21 cellular contexts compared by ENCODE assay signal in genomic region chr1:183291216-183291762, GRCh38.
DNase-seq lines count a peak whose midpoint lies in the region; ATAC-seq and TF ChIP-seq lines count a peak whose summit lies in the region.
"Had no signal": no experiment of that assay in that cellular context is flagged by ENCODE, and none has a peak within 500 bp of the region (broad histone marks: within the 10 kb centered on the region; RNA-seq: fewer than 3 reads in every experiment).

No MANE protein-coding gene starts in this region.

- intact Hi-C loops in esophagus muscularis mucosa (cut with DNase I): no loop called here

- peaks cover 6% of the 10 kb centered on the region for H3K4me1 ChIP-seq in ACC112 (ENCODE audit: control insufficient read depth, insufficient read depth, low read length, unreplicated experiment)
- peaks cover 30% of the 10 kb centered on the region for H3K4me1 ChIP-seq in HUES48 (ENCODE audit: control insufficient read depth, insufficient read depth, low read length)
- H3K4me1 ChIP-seq in esophagus muscularis mucosa: peaks cover 31 to 41% (median 33%) of the 10 kb centered on the region in 4 donors
- peaks cover 29% of the 10 kb centered on the region for H3K4me1 ChIP-seq in rectal smooth muscle tissue (ENCODE audit: control insufficient read depth, insufficient read depth, low read length)
- H3K4me1 ChIP-seq: spleen had no signal

- 85% methylated on average over 4 of the region's 5 CpGs for WGBS in esophagus muscularis mucosa

- no peak for ATAC-seq in HG03469 (IDR thresholded peaks at IDR 0.05; ENCODE audit: unreplicated experiment)
- ATAC-seq in HG03342 (IDR thresholded peaks at IDR 0.05; ENCODE audit: unreplicated experiment): no peak
- ATAC-seq: left ventricle myocardium superior, psoas muscle had no signal

- no peaks in the 10 kb centered on the region for H3K27me3 ChIP-seq in ACC112 (ENCODE audit: insufficient read depth, low read length)
- H3K27me3 ChIP-seq in HUES48 (ENCODE audit: control insufficient read depth, insufficient read depth, low read length): no peaks in the 10 kb centered on the region
- no peaks in the 10 kb centered on the region for H3K27me3 ChIP-seq in esophagus muscularis mucosa
- no peaks in the 10 kb centered on the region for H3K27me3 ChIP-seq in rectal smooth muscle tissue (ENCODE audit: control insufficient read depth, insufficient read depth, low read length)
- H3K27me3 ChIP-seq: brain microvascular endothelial cell, spleen had no signal

- TF ChIP-seq CTCF in esophagus muscularis mucosa (IDR thresholded peaks at IDR 0.05): no peak

- peak overlapping the region; percentile 1 for H2AFZ ChIP-seq in ACC112 (ENCODE audit: low read length, unreplicated experiment)

- H3K9me3 ChIP-seq in HUES48 (ENCODE audit: control insufficient read depth, insufficient read depth, low read length) (no peaks in the 10 kb centered on the region), esophagus muscularis mucosa (no peaks in the 10 kb centered on the region)
- H3K9me3 ChIP-seq: psoas muscle, spleen had no signal

- TF ChIP-seq EP300 in esophagus muscularis mucosa (IDR thresholded peaks at IDR 0.05): no peak

- H3K36me3 ChIP-seq in ACC112 (ENCODE audit: insufficient read depth, low read length) (no peaks in the 10 kb centered on the region), HUES48 (ENCODE audit: control insufficient read depth, insufficient read depth, low read length) (no peaks in the 10 kb centered on the region), esophagus muscularis mucosa (no peaks in the 10 kb centered on the region), rectal smooth muscle tissue (ENCODE audit: control insufficient read depth, insufficient read depth, low read length) (no peaks in the 10 kb centered on the region)
- H3K36me3 ChIP-seq: brain microvascular endothelial cell, spleen, WERI-Rb-1 had no signal

- H3K79me2 ChIP-seq in ACC112 (ENCODE audit: control insufficient read depth, insufficient read depth, low read length, unreplicated experiment): no peaks in the 10 kb centered on the region

- DNase-seq in esophagus muscularis mucosa (ENCODE audit: extremely low spot score): no peak
- no peak for DNase-seq in HPDE6-E6E7 (ENCODE audit: extremely low spot score)
- no peak for DNase-seq in NOMO-1 treated with DMSO at 0.1 percent for 48 hours (lab: John Stamatoyannopoulos, UW; ENCODE audit: unreplicated experiment)
- DNase-seq: activated CD4-positive, alpha-beta T cell treated with anti-CD3 and anti-CD28 coated beads, Interleukin-2, amount 50 U/mL, for 1 hour; glutamatergic neuron; KBM-7; left ventricle myocardium superior; NCI-H1694 treated with DMSO at 0.1 percent for 48 hours; psoas muscle; spleen; stimulated activated CD4-positive, alpha-beta T cell treated with anti-CD3 and anti-CD28 coated beads, Interleukin-4, amount 100 ng/mL, for 1 hour; stimulated activated naive CD4-positive, alpha-beta T cell treated with Interleukin-2 at 50 U/mL for 16 hours; WERI-Rb-1 had no signal

- TF ChIP-seq POLR2A in esophagus muscularis mucosa (IDR thresholded peaks at IDR 0.05; ENCODE audit: low read depth): no peak

- H3K27ac ChIP-seq in ACC112 (ENCODE audit: low read depth, low read length) (no peak overlapping the region), HUES48 (ENCODE audit: low read depth, low read length) (peak overlapping the region; percentile 43), esophagus muscularis mucosa (replicated peaks in 1 of 4) (peak overlapping the region; percentile 51 to 73 (median 60)), rectal smooth muscle tissue (ENCODE audit: low read depth, low read length) (peak overlapping the region; percentile 71)
- H3K27ac ChIP-seq: brain microvascular endothelial cell, C4-2B, psoas muscle, RWPE1, spleen, WERI-Rb-1 had no signal

- H3K4me3 ChIP-seq in ACC112 (ENCODE audit: low read depth, low read length): no peak overlapping the region
- H3K4me3 ChIP-seq in HUES48 (ENCODE audit: low read depth, low read length): no peak overlapping the region
- H3K4me3 ChIP-seq in esophagus muscularis mucosa: no peak overlapping the region
- H3K4me3 ChIP-seq in rectal smooth muscle tissue (ENCODE audit: low read length): no peak overlapping the region
- H3K4me3 ChIP-seq: psoas muscle, spleen had no signal

- H3K9ac ChIP-seq in HUES48 (ENCODE audit: low read depth, low read length) (peak overlapping the region; percentile 10; the same call in 1 of the 2 replicates), rectal smooth muscle tissue (ENCODE audit: low read length) (no peak overlapping the region)
